8 cellular contexts compared by ENCODE assay signal in genomic region chr2:60549250-60550150, GRCh38. TPM values are rescaled to one million over a fixed set of nuclear protein-coding genes. Genes with fewer than 3 reads are reported as not detected.
A peak's percentile ranks its signal among the peaks of the same experiment; 100 is the strongest.
DNase-seq lines count a peak whose midpoint lies in the region; ATAC-seq, FAIRE-seq and TF ChIP-seq lines count a peak whose summit lies in the region.

No MANE protein-coding gene starts in this region.

- peak overlapping the region; percentile 75 for H3K4me3 Mint-ChIP-seq in activated CD8-positive, alpha-beta memory T cell treated with anti-CD3 and anti-CD28 coated beads, Interleukin-2, amount 10 ng/mL, durations not matched to agents 7 days and 5 days
- H3K4me3 Mint-ChIP-seq in T-helper 17 cell (peak overlapping the region; percentile 91), osteocyte (ENCODE audit: unreplicated experiment) (peak overlapping the region; percentile 86)

- no peak for DNase-seq in activated CD8-positive, alpha-beta memory T cell treated with anti-CD3 and anti-CD28 coated beads, Interleukin-2, amount 10 ng/mL, durations not matched to agents 7 days and 5 days
- DNase-seq in activated CD8-positive, alpha-beta memory T cell treated with anti-CD3 and anti-CD28 coated beads for 24 hours, result no peak
- DNase-seq in T-helper 17 cell, result no peak
- DNase-seq in fibroblast of lung (ENCODE audit: low read depth in 2 of 2), result peak in 1 of 2 donors; percentile 38
- peak; percentile 83 for DNase-seq in osteocyte (ENCODE audit: extremely low spot score, unreplicated experiment)
- DNase-seq in D721Med (ENCODE audit: insufficient read length, low spot score), result no peak
- no peak for DNase-seq in HPDE6-E6E7 (ENCODE audit: extremely low spot score)

- peak overlapping the region; percentile 28 for H2AFZ ChIP-seq in fibroblast of lung (ENCODE audit: low read length)

- no peak overlapping the region for H3K27ac ChIP-seq in fibroblast of lung (ENCODE audit: insufficient read depth, low read length)

- H3K9ac ChIP-seq in fibroblast of lung (ENCODE audit: insufficient read depth, low read length), result peak overlapping the region; percentile 47

- no peaks in the 10 kb centered on the region for H3K36me3 ChIP-seq in fibroblast of lung (ENCODE audit: control insufficient read depth, insufficient read depth, low read length)

- H3K9me3 Mint-ChIP-seq in activated CD8-positive, alpha-beta memory T cell treated with anti-CD3 and anti-CD28 coated beads, Interleukin-2, amount 10 ng/mL, durations not matched to agents 7 days and 5 days (ENCODE audit: low read depth), result no peaks in the 10 kb centered on the region
- no peaks in the 10 kb centered on the region for H3K9me3 Mint-ChIP-seq in osteocyte (ENCODE audit: unreplicated experiment)

- no peak overlapping the region for H3K27ac Mint-ChIP-seq in activated CD8-positive, alpha-beta memory T cell treated with anti-CD3 and anti-CD28 coated beads, Interleukin-2, amount 10 ng/mL, durations not matched to agents 7 days and 5 days
- H3K27ac Mint-ChIP-seq in T-helper 17 cell (no peak overlapping the region), osteocyte (ENCODE audit: unreplicated experiment) (peak overlapping the region; percentile 60)

- peaks cover 11% of the 10 kb centered on the region for H3K27me3 ChIP-seq in fibroblast of lung (ENCODE audit: control insufficient read depth, insufficient read depth, low read length)

- H3K27me3 Mint-ChIP-seq in activated CD8-positive, alpha-beta memory T cell treated with anti-CD3 and anti-CD28 coated beads, Interleukin-2, amount 10 ng/mL, durations not matched to agents 7 days and 5 days, result peaks cover 90% of the 10 kb centered on the region
- H3K27me3 Mint-ChIP-seq in T-helper 17 cell, result peaks cover 59% of the 10 kb centered on the region
- no peaks in the 10 kb centered on the region for H3K27me3 Mint-ChIP-seq in osteocyte (ENCODE audit: unreplicated experiment)

- H3K4me1 Mint-ChIP-seq in activated CD8-positive, alpha-beta memory T cell treated with anti-CD3 and anti-CD28 coated beads, Interleukin-2, amount 10 ng/mL, durations not matched to agents 7 days and 5 days, result peaks cover 22% of the 10 kb centered on the region
- H3K4me1 Mint-ChIP-seq in T-helper 17 cell (peaks cover 14% of the 10 kb centered on the region), osteocyte (ENCODE audit: unreplicated experiment) (peaks cover 15% of the 10 kb centered on the region)

- H3K79me2 ChIP-seq in fibroblast of lung (ENCODE audit: control insufficient read depth, insufficient read depth, low read length), result no peaks in the 10 kb centered on the region

- peak overlapping the region; percentile 59 to 71 (median 68) for H3K4me3 ChIP-seq in fibroblast of lung (replicated peaks in 1 of 4; ENCODE audit: control extremely low read depth in 1 of 4, insufficient read depth in 1 of 4, low read depth in 3 of 4, low read length in 4 of 4)

- H3K9me3 ChIP-seq in T-helper 17 cell (ENCODE audit: control insufficient read depth, low read length, poor library complexity, severe bottlenecking), result no peaks in the 10 kb centered on the region
- H3K9me3 ChIP-seq in fibroblast of lung (ENCODE audit: control insufficient read depth, insufficient read depth, low read depth, low read length), result no peaks in the 10 kb centered on the region

- H3K36me3 Mint-ChIP-seq in activated CD8-positive, alpha-beta memory T cell treated with anti-CD3 and anti-CD28 coated beads, Interleukin-2, amount 10 ng/mL, durations not matched to agents 7 days and 5 days, result no peaks in the 10 kb centered on the region
- peaks cover 3% of the 10 kb centered on the region for H3K36me3 Mint-ChIP-seq in T-helper 17 cell (ENCODE audit: low read depth)
- H3K36me3 Mint-ChIP-seq in osteocyte (ENCODE audit: unreplicated experiment), result peaks cover 9% of the 10 kb centered on the region

- CTCF ChIA-PET in activated CD8-positive, alpha-beta memory T cell treated with anti-CD3 and anti-CD28 coated beads, Interleukin-2, amount 10 ng/mL, durations not matched to agents 7 days and 5 days (lab: Charles Lee), result interaction anchor here (0.7 to 2.6 kb wide), 11 partner anchors 10 to 1978 kb away, joined by 3 to 10 read pairs (median 4); no protein-coding TSS in a partner anchor

- H4K20me1 ChIP-seq in fibroblast of lung (ENCODE audit: control insufficient read depth, extremely low read depth, insufficient read depth, low read length), result no peaks in the 10 kb centered on the region

- H3K4me2 ChIP-seq in fibroblast of lung (ENCODE audit: extremely low read depth, insufficient read depth, low read length), result peak overlapping the region; percentile 94

- FAIRE-seq in D721Med (lab: Jason Lieb, UNC), result no peak

- peaks cover 2% of the 10 kb centered on the region for H3K4me1 ChIP-seq in fibroblast of lung (ENCODE audit: control insufficient read depth, extremely low read depth, insufficient read depth, low read length)

- no peak for TF ChIP-seq CTCF in fibroblast of lung (conservative IDR thresholded peaks at IDR 0.05 in 1 of 2, IDR thresholded peaks at IDR 0.05 in 1 of 2; ENCODE audit: low read depth in 1 of 2, low read length in 2 of 2)
- TF ChIP-seq CTCF in osteocyte (IDR thresholded peaks at IDR 0.05), result no peak
- TF ChIP-seq CTCF in D721Med (IDR thresholded peaks at IDR 0.05; ENCODE audit: insufficient read depth, missing control alignments), result no peak

- no peak for ATAC-seq in activated CD8-positive, alpha-beta memory T cell treated with anti-CD3 and anti-CD28 coated beads, Interleukin-2, amount 10 ng/mL, durations not matched to agents 7 days and 5 days
- ATAC-seq in HG03280 (IDR thresholded peaks at IDR 0.05; ENCODE audit: unreplicated experiment), result peak; percentile 14
- ATAC-seq in T-helper 17 cell, result no peak

RNA-seq across cellular contexts. Expression of gene BCL11A, which starts 4.0 kb away (rescaled TPM):
- total RNA-seq in activated CD8-positive, alpha-beta memory T cell treated with anti-CD3 and anti-CD28 coated beads, Interleukin-2, amount 10 ng/mL, durations not matched to agents 7 days and 5 days, result not detected
- total RNA-seq in T-helper 17 cell (1 to 10 TPM; 2.5 to 9.2 TPM), fibroblast of lung (under 0.01 and 0.17 TPM in 2 replicates), osteocyte (9.7 and 10.7 TPM in 2 replicates)
- 0.09 TPM in 1 of 2 replicates, not detected in the other for polyA plus RNA-seq in fibroblast of lung
- 0.16 TPM in 1 of 2 replicates, not detected in the other for polyA plus RNA-seq in fibroblast of lung (2012)
- polyA minus RNA-seq in fibroblast of lung (ENCODE audit: low replicate concordance), result 0.31 TPM in 1 of 2 replicates, not detected in the other
